ENCODE assay signal across 28 cellular contexts in genomic region chr17:41617136-41617535, GRCh38. TPM values are rescaled to one million over a fixed set of nuclear protein-coding genes. Genes with fewer than 3 reads are reported as not detected.
"Had no signal": no experiment of that assay in that cellular context is flagged by ENCODE, and none has a peak within 500 bp of the region (broad histone marks: within the 10 kb centered on the region; RNA-seq: fewer than 3 reads in every experiment).

No MANE protein-coding gene starts in this region.

- H3K4me3 Mint-ChIP-seq: activated B cell treated with CpG ODN at 0.5 μM for 24 hours; activated CD4-positive, alpha-beta T cell treated with anti-CD3 and anti-CD28 coated beads for 36 hours; activated naive CD4-positive, alpha-beta T cell treated with anti-CD3 and anti-CD28 coated beads for 36 hours; activated T-cell treated with anti-CD3 and anti-CD28 coated beads, Interleukin-2, amount 50 U/mL, for 4 hours; memory B cell; natural killer cell treated with Interleukin-12 subunit alpha and Interleukin-12 subunit beta and Interleukin-15 and Interleukin-18, amount 100 ng/mL, for 72 hours; T-helper 1 cell treated with Interleukin-12 subunit alpha and Interleukin-12 subunit beta and Interleukin-4 antibody, amounts not matched to agents 30 μg/mL and 1 μg/mL, for 36 hours had no signal

- DNase-seq: activated B cell treated with CpG ODN at 0.5 μM for 24 hours; activated CD4-positive, alpha-beta T cell treated with anti-CD3 and anti-CD28 coated beads for 36 hours; activated CD4-positive, alpha-beta T cell treated with anti-CD3 and anti-CD28 coated beads, Interleukin-2, amount 50 U/mL, for 4 hours; activated CD8-positive, alpha-beta memory T cell treated with anti-CD3 and anti-CD28 coated beads for 24 hours; activated CD8-positive, alpha-beta memory T cell treated with anti-CD3 and anti-CD28 coated beads, Interleukin-2, amount 50 U/mL, for 4 hours; activated effector memory CD4-positive, alpha-beta T cell treated with Interleukin-2 at 50 U/mL for 16 hours; activated naive CD4-positive, alpha-beta T cell treated with anti-CD3 and anti-CD28 coated beads for 36 hours; activated T-cell treated with anti-CD3 and anti-CD28 coated beads, Interleukin-2, amount 50 U/mL, for 4 hours; body of pancreas; caudate nucleus; effector memory CD4-positive, alpha-beta T cell; hippocampal formation; left cardiac atrium; right cardiac atrium; stimulated activated CD4-positive, alpha-beta T cell treated with anti-CD3 and anti-CD28 coated beads, Interleukin-1b, Interleukin-23, amount 100 ng/mL, for 48 hours; stomach; T1000; transverse colon had no signal

- H3K36me3 Mint-ChIP-seq: memory B cell; natural killer cell treated with Interleukin-12 subunit alpha and Interleukin-12 subunit beta and Interleukin-15 and Interleukin-18, amount 100 ng/mL, for 72 hours had no signal

- H3K27ac Mint-ChIP-seq: activated B cell treated with CpG ODN at 0.5 μM for 24 hours; activated CD4-positive, alpha-beta T cell treated with anti-CD3 and anti-CD28 coated beads for 36 hours; activated naive CD4-positive, alpha-beta T cell treated with anti-CD3 and anti-CD28 coated beads for 36 hours; memory B cell; natural killer cell treated with Interleukin-12 subunit alpha and Interleukin-12 subunit beta and Interleukin-15 and Interleukin-18, amount 100 ng/mL, for 72 hours; T-helper 1 cell treated with Interleukin-12 subunit alpha and Interleukin-12 subunit beta and Interleukin-4 antibody, amounts not matched to agents 30 μg/mL and 1 μg/mL, for 36 hours had no signal

- H3K9me3 Mint-ChIP-seq: activated B cell treated with CpG ODN at 0.5 μM for 24 hours; activated naive CD4-positive, alpha-beta T cell treated with anti-CD3 and anti-CD28 coated beads for 36 hours; activated T-cell treated with anti-CD3 and anti-CD28 coated beads, Interleukin-2, amount 50 U/mL, for 4 hours; memory B cell; natural killer cell treated with Interleukin-12 subunit alpha and Interleukin-12 subunit beta and Interleukin-15 and Interleukin-18, amount 100 ng/mL, for 72 hours; T-helper 1 cell treated with Interleukin-12 subunit alpha and Interleukin-12 subunit beta and Interleukin-4 antibody, amounts not matched to agents 30 μg/mL and 1 μg/mL, for 36 hours had no signal

- ATAC-seq: activated CD4-positive, alpha-beta T cell treated with anti-CD3 and anti-CD28 coated beads for 36 hours; activated T-cell treated with anti-CD3 and anti-CD28 coated beads, Interleukin-2, amount 50 U/mL, for 4 hours; body of pancreas; left cardiac atrium had no signal

- H3K27me3 Mint-ChIP-seq: activated CD4-positive, alpha-beta T cell treated with anti-CD3 and anti-CD28 coated beads for 36 hours had no signal

- H3K4me1 Mint-ChIP-seq: activated B cell treated with CpG ODN at 0.5 μM for 24 hours; activated CD4-positive, alpha-beta T cell treated with anti-CD3 and anti-CD28 coated beads for 36 hours; memory B cell had no signal

RNA-seq across cellular contexts. Expression of gene KRT16, which starts 4.6 kb away (rescaled TPM):
- total RNA-seq: activated B cell treated with CpG ODN at 0.5 μM for 24 hours; activated CD4-positive, alpha-beta T cell treated with anti-CD3 and anti-CD28 coated beads for 36 hours; activated naive CD4-positive, alpha-beta T cell treated with anti-CD3 and anti-CD28 coated beads for 36 hours; activated T-cell treated with anti-CD3 and anti-CD28 coated beads, Interleukin-2, amount 50 U/mL, for 4 hours; dermis microvascular lymphatic vessel endothelial cell; frontal cortex; liver; natural killer cell treated with Interleukin-12 subunit alpha and Interleukin-12 subunit beta and Interleukin-15 and Interleukin-18, amount 100 ng/mL, for 72 hours; right cardiac atrium had no signal
- polyA plus RNA-seq: liver had no signal

RNA-seq across cellular contexts. Expression of gene KRT17, which starts 7.2 kb away (rescaled TPM):
- total RNA-seq: activated B cell treated with CpG ODN at 0.5 μM for 24 hours; activated CD4-positive, alpha-beta T cell treated with anti-CD3 and anti-CD28 coated beads for 36 hours; activated naive CD4-positive, alpha-beta T cell treated with anti-CD3 and anti-CD28 coated beads for 36 hours; activated T-cell treated with anti-CD3 and anti-CD28 coated beads, Interleukin-2, amount 50 U/mL, for 4 hours; left cardiac atrium; liver; natural killer cell treated with Interleukin-12 subunit alpha and Interleukin-12 subunit beta and Interleukin-15 and Interleukin-18, amount 100 ng/mL, for 72 hours; right cardiac atrium had no signal

RNA-seq across cellular contexts. Expression of gene KRT14, which starts 30.4 kb away (rescaled TPM):
- total RNA-seq: activated B cell treated with CpG ODN at 0.5 μM for 24 hours; activated CD4-positive, alpha-beta T cell treated with anti-CD3 and anti-CD28 coated beads for 36 hours; activated naive CD4-positive, alpha-beta T cell treated with anti-CD3 and anti-CD28 coated beads for 36 hours; activated T-cell treated with anti-CD3 and anti-CD28 coated beads, Interleukin-2, amount 50 U/mL, for 4 hours; dermis microvascular lymphatic vessel endothelial cell; frontal cortex; liver; natural killer cell treated with Interleukin-12 subunit alpha and Interleukin-12 subunit beta and Interleukin-15 and Interleukin-18, amount 100 ng/mL, for 72 hours; right cardiac atrium had no signal
- polyA plus RNA-seq: liver had no signal

RNA-seq across cellular contexts. Expression of gene KRT9, which starts 45.3 kb away (rescaled TPM):
- total RNA-seq: activated B cell treated with CpG ODN at 0.5 μM for 24 hours; activated CD4-positive, alpha-beta T cell treated with anti-CD3 and anti-CD28 coated beads for 36 hours; activated naive CD4-positive, alpha-beta T cell treated with anti-CD3 and anti-CD28 coated beads for 36 hours; activated T-cell treated with anti-CD3 and anti-CD28 coated beads, Interleukin-2, amount 50 U/mL, for 4 hours; body of pancreas; dermis microvascular lymphatic vessel endothelial cell; esophagus muscularis mucosa; frontal cortex; left cardiac atrium; liver; natural killer cell treated with Interleukin-12 subunit alpha and Interleukin-12 subunit beta and Interleukin-15 and Interleukin-18, amount 100 ng/mL, for 72 hours; pancreas; pulmonary artery endothelial cell; right cardiac atrium; skeletal muscle tissue; stomach; transverse colon had no signal
- polyA plus RNA-seq: liver, pancreas, right cardiac atrium, stomach had no signal
